Comparison of ENCODE assay signal across 8 cellular contexts in the genomic region with DNA sequence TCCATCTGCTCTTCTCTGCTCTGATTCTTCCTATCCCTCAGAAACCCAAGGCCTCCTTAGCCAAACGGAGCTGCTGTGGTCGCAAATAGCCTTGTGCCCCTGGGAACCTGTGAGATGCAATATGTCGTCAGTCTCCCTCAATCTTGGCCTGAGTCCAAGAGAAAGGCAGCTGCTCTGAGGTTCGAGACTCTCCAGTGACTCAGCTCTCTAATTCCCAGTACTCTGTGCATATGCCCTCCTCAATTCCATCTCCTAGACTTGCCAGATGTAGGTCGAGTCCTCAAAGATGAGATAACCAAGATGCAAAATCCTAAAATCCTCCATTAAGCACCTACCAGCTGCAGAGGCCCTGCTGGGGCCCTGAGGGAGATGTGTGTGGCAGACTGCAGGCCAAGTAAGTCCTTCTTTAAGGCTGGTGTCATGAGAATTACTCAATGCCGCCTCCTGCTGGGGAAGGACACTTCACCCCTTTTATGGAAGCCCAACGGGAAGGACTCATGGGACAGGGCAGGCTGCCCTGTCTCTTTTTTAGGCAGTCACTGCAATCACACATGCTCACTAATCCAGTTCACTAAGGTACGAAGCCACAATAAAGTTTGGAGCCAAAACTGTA. TPM values are rescaled to one million over a fixed set of nuclear protein-coding genes. Genes with fewer than 3 reads are reported as not detected.
A peak's percentile ranks its signal among the peaks of the same experiment; 100 is the strongest.
DNase-seq lines count a peak whose midpoint lies in the region; FAIRE-seq lines count a peak whose summit lies in the region.

No MANE protein-coding gene starts in this region.

- no peak for FAIRE-seq in HTR-8/SVneo (lab: Jason Lieb, UNC)

- no peaks in the 10 kb centered on the region for H3K27me3 ChIP-seq in iPS DF 6.9 (ENCODE audit: control insufficient read depth, insufficient read depth, low read length)

- no peak overlapping the region for H3K4me3 Mint-ChIP-seq in activated naive CD4-positive, alpha-beta T cell treated with anti-CD3 and anti-CD28 coated beads for 36 hours

- H3K9me3 Mint-ChIP-seq in activated naive CD4-positive, alpha-beta T cell treated with anti-CD3 and anti-CD28 coated beads for 36 hours = no peaks in the 10 kb centered on the region

- H3K27ac ChIP-seq in iPS DF 6.9 (ENCODE audit: low read length) = no peak overlapping the region

- no CpG with 5 or more reads among the region's 8 CpGs for WGBS in iPS DF 6.9 (ENCODE audit: insufficient coverage, insufficient read length)

- H3K36me3 ChIP-seq in iPS DF 6.9 (ENCODE audit: control insufficient read depth, insufficient read depth, low read length) = no peaks in the 10 kb centered on the region

- DNase-seq in SIG-M5 treated with dmso at 0.1 percent for 504 hours (lab: John Stamatoyannopoulos, UW; ENCODE audit: unreplicated experiment) = peak; percentile 26
- DNase-seq in SIG-M5 (lab: John Stamatoyannopoulos, UW) = no peak
- DNase-seq in NCI-H82 treated with DMSO at 0.1 percent for 48 hours (lab: John Stamatoyannopoulos, UW; ENCODE audit: unreplicated experiment) = peak; percentile 36
- peak; percentile 70 for DNase-seq in activated naive CD4-positive, alpha-beta T cell treated with anti-CD3 and anti-CD28 coated beads for 36 hours
- peak; percentile 60 for DNase-seq in iPS DF 6.9 (ENCODE audit: low read depth, low spot score)
- DNase-seq in stromal cell of bone marrow (ENCODE audit: low read depth) = peak; percentile 75
- no peak for DNase-seq in NCI-H1092 (lab: John Stamatoyannopoulos, UW)
- DNase-seq in HTR-8/SVneo (ENCODE audit: insufficient read length, low spot score) = no peak

- CTCF ChIA-PET in activated naive CD4-positive, alpha-beta T cell treated with anti-CD3 and anti-CD28 coated beads for 36 hours (lab: Charles Lee) = interaction anchor here (0.6 to 2.9 kb wide), 5 partner anchors 46 to 542 kb away, joined by 3 to 10 read pairs (median 4); a partner anchor contains a TSS

- H3K9me3 ChIP-seq in iPS DF 6.9 (ENCODE audit: control insufficient read depth, insufficient read depth, low read length) = no peaks in the 10 kb centered on the region

- H3K4me1 ChIP-seq in iPS DF 6.9 (ENCODE audit: control insufficient read depth, insufficient read depth, low read length) = peaks cover 2% of the 10 kb centered on the region; the same call in 1 of the 2 replicates

- intact Hi-C loops in activated naive CD4-positive, alpha-beta T cell treated with anti-CD3 and anti-CD28 coated beads for 36 hours (cut with micrococcal nuclease) = no loop called here

- no peak overlapping the region for H3K27ac Mint-ChIP-seq in activated naive CD4-positive, alpha-beta T cell treated with anti-CD3 and anti-CD28 coated beads for 36 hours

- no peaks in the 10 kb centered on the region for H3K27me3 Mint-ChIP-seq in activated naive CD4-positive, alpha-beta T cell treated with anti-CD3 and anti-CD28 coated beads for 36 hours (ENCODE audit: low read depth)

- no peak overlapping the region for H3K4me3 ChIP-seq in iPS DF 6.9 (ENCODE audit: low read length)

- H3K4me1 Mint-ChIP-seq in activated naive CD4-positive, alpha-beta T cell treated with anti-CD3 and anti-CD28 coated beads for 36 hours (ENCODE audit: low read depth) = peaks cover 17% of the 10 kb centered on the region

- H3K36me3 Mint-ChIP-seq in activated naive CD4-positive, alpha-beta T cell treated with anti-CD3 and anti-CD28 coated beads for 36 hours (ENCODE audit: low read depth) = no peaks in the 10 kb centered on the region

RNA-seq across cellular contexts. Expression of a gene that starts 28.5 kb away (rescaled TPM):
- not detected for total RNA-seq in activated naive CD4-positive, alpha-beta T cell treated with anti-CD3 and anti-CD28 coated beads for 36 hours

RNA-seq across cellular contexts. Expression of a gene that starts 30.8 kb away (rescaled TPM):
- under 1 TPM; 0.29 to 0.40 TPM for total RNA-seq in activated naive CD4-positive, alpha-beta T cell treated with anti-CD3 and anti-CD28 coated beads for 36 hours

RNA-seq across cellular contexts. Expression of a gene that starts 36.4 kb away (rescaled TPM):
- not detected for total RNA-seq in activated naive CD4-positive, alpha-beta T cell treated with anti-CD3 and anti-CD28 coated beads for 36 hours

RNA-seq across cellular contexts. Expression of a gene that starts 55.0 kb away (rescaled TPM):
- not detected for total RNA-seq in activated naive CD4-positive, alpha-beta T cell treated with anti-CD3 and anti-CD28 coated beads for 36 hours

Comparison
In these comparisons a context has a peak if more than half of its experiments do, and no peak if none do; other contexts are left out.
1. DNase-seq: peak in SIG-M5 treated with dmso at 0.1 percent for 504 hours (single experiment), NCI-H82 treated with DMSO at 0.1 percent for 48 hours (single experiment), activated naive CD4-positive, alpha-beta T cell treated with anti-CD3 and anti-CD28 coated beads for 36 hours (single experiment), iPS DF 6.9 (single experiment) and stromal cell of bone marrow (single experiment); none in SIG-M5 (single experiment), NCI-H1092 (single experiment) and HTR-8/SVneo (single experiment).